Comparison of ENCODE assay signal across 18 cellular contexts in genomic region chr7:431658-432111, GRCh38.
DNase-seq lines count a peak whose midpoint lies in the region; TF ChIP-seq lines count a peak whose summit lies in the region.
"Had no signal": no experiment of that assay in that cellular context is flagged by ENCODE, and none has a peak within 500 bp of the region (broad histone marks: within the 10 kb centered on the region; RNA-seq: fewer than 3 reads in every experiment).

No MANE protein-coding gene starts in this region.

- H3K4me1 ChIP-seq in BE2C (no peaks in the 10 kb centered on the region), osteoblast (ENCODE audit: insufficient read depth, low read length) (peaks cover 3% of the 10 kb centered on the region)
- H3K4me1 ChIP-seq: tibial nerve had no signal

- no peaks in the 10 kb centered on the region for H3K27me3 ChIP-seq in BE2C
- H3K27me3 ChIP-seq in osteoblast (ENCODE audit: insufficient read depth, low read length), result no peaks in the 10 kb centered on the region
- H3K27me3 ChIP-seq: tibial nerve had no signal

- H3K79me2 ChIP-seq in osteoblast (ENCODE audit: insufficient read depth, low read length), result no peaks in the 10 kb centered on the region

- H3K4me2 ChIP-seq in osteoblast (ENCODE audit: insufficient read depth, low read length), result no peak overlapping the region

- no peak for TF ChIP-seq CTCF in BE2C (IDR thresholded peaks at IDR 0.05; ENCODE audit: low read depth, low read length)
- no peak for TF ChIP-seq CTCF in osteoblast (IDR thresholded peaks at IDR 0.05; ENCODE audit: extremely low read depth, low read depth, low read length)

- no peak overlapping the region for H2AFZ ChIP-seq in osteoblast (ENCODE audit: low read length)

- DNase-seq in RPMI7951 (ENCODE audit: low read depth), result peak; percentile 54
- DNase-seq in medulla oblongata (ENCODE audit: extremely low spot score), result peak; percentile 89
- peak; percentile 73 for DNase-seq in superior temporal gyrus (ENCODE audit: extremely low spot score)
- DNase-seq in BE2C, result no peak
- DNase-seq in D341Med (ENCODE audit: low spot score), result no peak
- DNase-seq in osteoblast (ENCODE audit: insufficient read length, low spot score, missing footprints), result no peak
- DNase-seq: activated CD4-positive, alpha-beta T cell treated with anti-CD3 and anti-CD28 coated beads, Interleukin-2, amount 10 ng/mL, durations not matched to agents 24 days and 14 days; activated CD8-positive, alpha-beta memory T cell treated with anti-CD3 and anti-CD28 coated beads, Interleukin-2, amount 50 U/mL, for 48 hours; activated effector memory CD4-positive, alpha-beta T cell treated with anti-CD3 and anti-CD28 coated beads, Interleukin-2, amount 50 U/mL, for 16 hours; KBM-7; left colon; NCI-H2081; NCI-H510A; stimulated activated CD4-positive, alpha-beta T cell treated with anti-CD3 and anti-CD28 coated beads, Interleukin-1b, Interleukin-23, amount 100 ng/mL, for 48 hours; stimulated activated naive CD4-positive, alpha-beta T cell; T-cell had no signal

- H3K9me3 ChIP-seq in BE2C, result peaks cover 4% of the 10 kb centered on the region; the same call in 1 of the 2 replicates
- H3K9me3 ChIP-seq in osteoblast (ENCODE audit: low read depth, low read length), result no peaks in the 10 kb centered on the region
- H3K9me3 ChIP-seq: tibial nerve had no signal

- H3K27ac ChIP-seq in cingulate gyrus (ENCODE audit: low read depth, low read length) (peak overlapping the region; percentile 19), osteoblast (ENCODE audit: low read depth, low read length) (no peak overlapping the region)

- H3K36me3 ChIP-seq in BE2C, result no peaks in the 10 kb centered on the region
- H3K36me3 ChIP-seq in osteoblast (ENCODE audit: insufficient read depth, low read length), result no peaks in the 10 kb centered on the region
- H3K36me3 ChIP-seq: tibial nerve had no signal

- no peaks in the 10 kb centered on the region for H4K20me1 ChIP-seq in osteoblast (ENCODE audit: insufficient read depth, low read length)

- no peak overlapping the region for H3K4me3 ChIP-seq in BE2C (ENCODE audit: low read depth, low read length)
- no peak overlapping the region for H3K4me3 ChIP-seq in osteoblast (ENCODE audit: insufficient read depth, low read length)
- H3K4me3 ChIP-seq: tibial nerve had no signal

Comparison
In these comparisons a context has a peak if more than half of its experiments do, and no peak if none do; other contexts are left out.
1. DNase-seq: peak in RPMI7951 (single experiment), medulla oblongata (single experiment) and superior temporal gyrus (single experiment); none in BE2C (single experiment), D341Med (single experiment) and osteoblast (single experiment).